In the genomic region with DNA sequence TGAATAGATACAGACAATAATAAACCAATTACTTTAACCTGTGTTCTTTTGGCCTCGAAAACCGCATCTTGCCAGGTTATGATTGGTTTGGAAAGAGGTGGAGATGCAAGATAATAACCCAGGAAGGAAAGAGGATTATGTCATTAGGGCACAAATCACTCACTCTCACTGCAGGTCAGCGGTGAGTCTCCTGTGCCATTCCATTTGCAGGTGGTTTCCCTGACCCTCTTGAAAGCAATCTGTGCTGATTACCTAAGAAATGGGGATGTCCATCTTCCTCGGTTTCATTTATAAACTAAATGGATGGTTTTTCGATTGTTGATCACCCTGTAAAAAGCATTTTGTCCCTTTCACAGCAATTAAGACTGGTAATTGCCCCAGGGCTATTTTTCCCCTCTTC, we compare ENCODE assay signal across 19 cellular contexts.
DNase-seq lines count a peak whose midpoint lies in the region; ATAC-seq, FAIRE-seq and TF ChIP-seq lines count a peak whose summit lies in the region.
"Had no signal": no experiment of that assay in that cellular context is flagged by ENCODE, and none has a peak within 500 bp of the region (broad histone marks: within the 10 kb centered on the region; RNA-seq: fewer than 3 reads in every experiment).

No MANE protein-coding gene starts in this region.

- H3K36me3 ChIP-seq in WERI-Rb-1 = no peaks in the 10 kb centered on the region
- H3K36me3 ChIP-seq in MG63 = no peaks in the 10 kb centered on the region

- DNase-seq in NCI-H82 (lab: John Stamatoyannopoulos, UW) = peak; percentile 38
- no peak for DNase-seq in NCI-H82 treated with DMSO at 0.1 percent for 48 hours (lab: John Stamatoyannopoulos, UW; ENCODE audit: unreplicated experiment)
- peak; percentile 35 for DNase-seq in WERI-Rb-1
- DNase-seq in GM12892 (ENCODE audit: insufficient read length) = no peak
- DNase-seq in MG63 = no peak
- DNase-seq in progenitor cell of endocrine pancreas (ENCODE audit: low spot score, unreplicated experiment) = no peak
- DNase-seq: C1 segment of cervical spinal cord, DMS79 treated with DMSO at 0.1 percent for 48 hours, GM23248, NCI-H187, NCI-H2107, NCI-H526, PC-3, T-helper 1 cell, T1000 had no signal

- no peak overlapping the region for H3K27ac Mint-ChIP-seq in progenitor cell of endocrine pancreas

- no peaks in the 10 kb centered on the region for H3K27me3 ChIP-seq in WERI-Rb-1 (ENCODE audit: insufficient read depth, low read depth, severe bottlenecking)
- H3K27me3 ChIP-seq in MG63 = no peaks in the 10 kb centered on the region

- no peaks in the 10 kb centered on the region for H3K9me3 ChIP-seq in WERI-Rb-1 (ENCODE audit: severe bottlenecking)
- no peaks in the 10 kb centered on the region for H3K9me3 ChIP-seq in MG63

- H3K36me3 Mint-ChIP-seq in progenitor cell of endocrine pancreas (ENCODE audit: insufficient read depth) = no peaks in the 10 kb centered on the region

- no peak for TF ChIP-seq POLR2A in GM12892 (IDR thresholded peaks at IDR 0.05; ENCODE audit: low read depth, low read length)

- no peak for FAIRE-seq in GM12892 (lab: Jason Lieb, UNC)
- FAIRE-seq: GM19239 had no signal

- no peak overlapping the region for H3K27ac ChIP-seq in WERI-Rb-1
- H3K27ac ChIP-seq: GM23248, RWPE1 had no signal

- no peak for TF ChIP-seq CTCF in WERI-Rb-1 (IDR thresholded peaks at IDR 0.05; ENCODE audit: low read depth, low read length)
- no peak for TF ChIP-seq CTCF in progenitor cell of endocrine pancreas (IDR thresholded peaks at IDR 0.05; ENCODE audit: unreplicated experiment)

- H3K4me3 ChIP-seq in WERI-Rb-1 (ENCODE audit: low read depth, low read length) (no peak overlapping the region), MG63 (no peak overlapping the region)
- H3K4me3 ChIP-seq: GM23248 had no signal

- no peaks in the 10 kb centered on the region for H3K9me3 Mint-ChIP-seq in progenitor cell of endocrine pancreas (ENCODE audit: low read depth)

- peak; percentile 49 for ATAC-seq in HG02610 (IDR thresholded peaks at IDR 0.05; ENCODE audit: unreplicated experiment)
- ATAC-seq: HCT116, PC-3 had no signal

- no peak overlapping the region for H3K4me3 Mint-ChIP-seq in progenitor cell of endocrine pancreas (ENCODE audit: low read depth)

- no peaks in the 10 kb centered on the region for H3K4me1 Mint-ChIP-seq in progenitor cell of endocrine pancreas (ENCODE audit: low read depth)

- no peaks in the 10 kb centered on the region for H3K27me3 Mint-ChIP-seq in progenitor cell of endocrine pancreas

Comparison
In these comparisons a context has a peak if more than half of its experiments do, and no peak if none do; other contexts are left out.
1. DNase-seq: peak in NCI-H82 (single experiment) and WERI-Rb-1 (single experiment); none in NCI-H82 treated with DMSO at 0.1 percent for 48 hours (single experiment), GM12892 (single experiment), MG63 (single experiment) and progenitor cell of endocrine pancreas (single experiment).